ENCODE assay signal across 32 cellular contexts in genomic region chr1:73044241-73044640, GRCh38.
DNase-seq lines count a peak whose midpoint lies in the region; TF ChIP-seq lines count a peak whose summit lies in the region.
"Had no signal": no experiment of that assay in that cellular context is flagged by ENCODE, and none has a peak within 500 bp of the region (broad histone marks: within the 10 kb centered on the region; RNA-seq: fewer than 3 reads in every experiment).

No MANE protein-coding gene starts in this region.

- no peaks in the 10 kb centered on the region for H3K27me3 ChIP-seq in A673 (replicated peaks; ENCODE audit: insufficient read depth, low read depth, low read length, poor library complexity)
- H3K27me3 ChIP-seq: adrenal gland, BE2C, esophagus squamous epithelium, gastroesophageal sphincter, left lung, upper lobe of left lung had no signal

- in situ Hi-C loops in astrocyte of the cerebellum (cut with HindIII; ENCODE audit: low sequenced_read_pairs), result no loop called here

- H3K4me1 Mint-ChIP-seq in nephron (peaks cover 19% of the 10 kb centered on the region), glutamatergic neuron (ENCODE audit: low read depth, unreplicated experiment) (peaks cover 3% of the 10 kb centered on the region)
- H3K4me1 Mint-ChIP-seq: activated CD8-positive, alpha-beta memory T cell treated with anti-CD3 and anti-CD28 coated beads, Interleukin-2, amount 10 ng/mL, durations not matched to agents 7 days and 5 days; CD8-positive, alpha-beta memory T cell; naive B cell had no signal

- H3K36me3 Mint-ChIP-seq in nephron (ENCODE audit: low read depth) (no peaks in the 10 kb centered on the region), glutamatergic neuron (ENCODE audit: unreplicated experiment) (no peaks in the 10 kb centered on the region)
- H3K36me3 Mint-ChIP-seq: activated CD8-positive, alpha-beta memory T cell treated with anti-CD3 and anti-CD28 coated beads, Interleukin-2, amount 10 ng/mL, durations not matched to agents 7 days and 5 days; CD8-positive, alpha-beta memory T cell; naive B cell had no signal

- no peaks in the 10 kb centered on the region for H3K36me3 ChIP-seq in A673 (ENCODE audit: insufficient read depth, low read length, poor library complexity, severe bottlenecking)
- H3K36me3 ChIP-seq: adrenal gland, BE2C, esophagus squamous epithelium, gastroesophageal sphincter, left lung, upper lobe of left lung had no signal

- H3K4me3 ChIP-seq in A673 (ENCODE audit: low read depth, low read length, poor library complexity, severe bottlenecking) (no peak overlapping the region), astrocyte of the cerebellum (ENCODE audit: low read depth, low read length) (no peak overlapping the region)
- H3K4me3 ChIP-seq: A549, adrenal gland, esophagus squamous epithelium, gastroesophageal sphincter, GM23338, left lung, upper lobe of left lung had no signal

- no TSS peak for BruUV-seq in A673 (replicated peaks; lab: Mats Ljungman, UMichigan)

- no peaks in the 10 kb centered on the region for H3K9me3 ChIP-seq in A673 (ENCODE audit: low read depth, low read length, poor library complexity, severe bottlenecking)
- H3K9me3 ChIP-seq: A549, adrenal gland, BE2C, esophagus squamous epithelium, gastroesophageal sphincter, upper lobe of left lung had no signal

- H3K4me1 ChIP-seq in A673 (ENCODE audit: insufficient read depth, low read length, poor library complexity, severe bottlenecking), result peaks cover 13% of the 10 kb centered on the region
- H3K4me1 ChIP-seq: A549, adrenal gland, BE2C, esophagus squamous epithelium, gastroesophageal sphincter, left lung, upper lobe of left lung had no signal

- no peaks in the 10 kb centered on the region for H3K27me3 Mint-ChIP-seq in nephron (ENCODE audit: low read depth)
- H3K27me3 Mint-ChIP-seq in glutamatergic neuron (ENCODE audit: unreplicated experiment), result no peaks in the 10 kb centered on the region
- H3K27me3 Mint-ChIP-seq: activated CD8-positive, alpha-beta memory T cell treated with anti-CD3 and anti-CD28 coated beads, Interleukin-2, amount 10 ng/mL, durations not matched to agents 7 days and 5 days; CD8-positive, alpha-beta memory T cell; naive B cell had no signal

- POLR2A ChIA-PET in A673 (lab: Charles Lee; ENCODE audit: low non-redundant PET), result no interaction called here

- H3K4me3 Mint-ChIP-seq in nephron (no peak overlapping the region), glutamatergic neuron (ENCODE audit: unreplicated experiment) (no peak overlapping the region)
- H3K4me3 Mint-ChIP-seq: activated CD8-positive, alpha-beta memory T cell treated with anti-CD3 and anti-CD28 coated beads, Interleukin-2, amount 10 ng/mL, durations not matched to agents 7 days and 5 days; CD8-positive, alpha-beta memory T cell; GM23338; naive B cell; WTC11 had no signal

- peak overlapping the region; percentile 23 for H3K27ac ChIP-seq in A673 (ENCODE audit: low read depth, low read length, poor library complexity, severe bottlenecking)
- H3K27ac ChIP-seq: A549, adrenal gland, esophagus squamous epithelium, gastroesophageal sphincter, left lung, upper lobe of left lung had no signal

- TF ChIP-seq CTCF in A673 (conservative IDR thresholded peaks at IDR 0.05; ENCODE audit: low read depth, low read length) (no peak), astrocyte of the cerebellum (IDR thresholded peaks at IDR 0.05; ENCODE audit: low read depth, low read length, missing control alignments) (no peak), nephron (IDR thresholded peaks at IDR 0.05; ENCODE audit: unreplicated experiment in 3 of 3) (no peak), glutamatergic neuron (IDR thresholded peaks at IDR 0.05; ENCODE audit: partially characterized antibody, unreplicated experiment) (no peak)

- peak overlapping the region; percentile 47 to 90 (median 70) for H3K27ac Mint-ChIP-seq in nephron
- H3K27ac Mint-ChIP-seq in glutamatergic neuron (ENCODE audit: unreplicated experiment), result no peak overlapping the region
- H3K27ac Mint-ChIP-seq: activated CD8-positive, alpha-beta memory T cell treated with anti-CD3 and anti-CD28 coated beads, Interleukin-2, amount 10 ng/mL, durations not matched to agents 7 days and 5 days; CD8-positive, alpha-beta memory T cell; GM23338; naive B cell; WTC11 had no signal

- DNase-seq in A673 (ENCODE audit: low spot score) (peak; percentile 55), LHCN-M2 (ENCODE audit: low read depth) (peak; percentile 5), astrocyte of the cerebellum (ENCODE audit: low read depth) (peak; percentile 20), glutamatergic neuron (no peak), COLO829 (ENCODE audit: low spot score) (no peak), COR-L47 (lab: John Stamatoyannopoulos, UW) (no peak), EL (no peak)
- DNase-seq: activated CD8-positive, alpha-beta memory T cell treated with anti-CD3 and anti-CD28 coated beads, Interleukin-2, amount 10 ng/mL, durations not matched to agents 7 days and 5 days; activated naive CD4-positive, alpha-beta T cell; activated T-cell treated with anti-CD3 and anti-CD28 coated beads, Interleukin-2, amount 50 U/mL, for 48 hours; adrenal gland; BE2C; CD8-positive, alpha-beta memory T cell; cortex of kidney; esophagus squamous epithelium; GDM1; IMR-90; naive B cell; NCI-H1694; NCI-H2171; NCI-H524 treated with DMSO at 0.1 percent for 48 hours; retina; SHP77 treated with DMSO at 0.1 percent for 48 hours; stimulated activated CD4-positive, alpha-beta T cell treated with anti-CD3 and anti-CD28 coated beads, Interleukin-2, amount 100 ng/mL, for 48 hours; T1000; upper lobe of left lung had no signal

- intact Hi-C loops in A673 (cut with micrococcal nuclease; ENCODE audit: unreplicated experiment), result no loop called here

- H3K9me3 Mint-ChIP-seq in nephron (no peaks in the 10 kb centered on the region), glutamatergic neuron (ENCODE audit: unreplicated experiment) (peaks cover 2% of the 10 kb centered on the region)
- H3K9me3 Mint-ChIP-seq: GM23338 had no signal

- CTCF ChIA-PET in A673 (lab: Charles Lee), result no interaction called here

Comparison
In these comparisons a context has a peak if more than half of its experiments do, and no peak if none do; other contexts are left out.
1. DNase-seq: peak in A673 (single experiment), LHCN-M2 (single experiment) and astrocyte of the cerebellum (single experiment); none in glutamatergic neuron (single experiment), COLO829 (single experiment), COR-L47 (single experiment) and EL (single experiment).